ENCODE assay signal across 35 cellular contexts in genomic region chr1:165010418-165011055, GRCh38.
"Had no signal": no experiment of that assay in that cellular context is flagged by ENCODE, and none has a peak within 500 bp of the region (broad histone marks: within the 10 kb centered on the region; RNA-seq: fewer than 3 reads in every experiment).

No MANE protein-coding gene starts in this region.

- DNase-seq: activated CD4-positive, alpha-beta T cell treated with anti-CD3 and anti-CD28 coated beads for 1 hour; activated CD4-positive, alpha-beta T cell treated with anti-CD3 and anti-CD28 coated beads for 48 hours; activated CD4-positive, alpha-beta T cell treated with anti-CD3 and anti-CD28 coated beads, Interleukin-2, amount 50 U/mL, for 4 hours; activated CD4-positive, CD25-positive, alpha-beta regulatory T cell; activated CD8-positive, alpha-beta T cell treated with anti-CD3 and anti-CD28 coated beads for 36 hours; activated effector memory CD4-positive, alpha-beta T cell treated with anti-CD3 and anti-CD28 coated beads, Interleukin-2, amount 50 U/mL, for 16 hours; activated naive CD4-positive, alpha-beta T cell; activated naive CD4-positive, alpha-beta T cell treated with anti-CD3 and anti-CD28 coated beads, Interleukin-2, amount 50 U/mL, for 16 hours; activated naive CD8-positive, alpha-beta T cell treated with anti-CD3 and anti-CD28 coated beads for 36 hours; activated T-cell treated with anti-CD3 and anti-CD28 coated beads, Interleukin-2, amount 50 U/mL, for 1 hour; activated T-cell treated with anti-CD3 and anti-CD28 coated beads, Interleukin-2, amount 50 U/mL, for 72 hours; amniotic stem cell; aorta; brain microvascular endothelial cell; Karpas-422; KBM-7; MG63; NCI-H1048; NCI-H1105 treated with DMSO at 0.1 percent for 48 hours; NCI-H1436; NCI-H1694; NCI-H1930; NCI-H2081 treated with DMSO at 0.1 percent for 48 hours; NCI-H345; NCI-H526; NCI-H748 treated with DMSO at 0.1 percent for 48 hours; NK-92 treated with Interleukin-12 subunit alpha and Interleukin-12 subunit beta, amount 100 ng/mL, for 24 hours; PC-3; Peyer's patch; RPMI8226; SW 1271; T1000; WERI-Rb-1 had no signal

- H3K4me1 ChIP-seq: Peyer's patch had no signal

- ATAC-seq: activated CD8-positive, alpha-beta T cell treated with anti-CD3 and anti-CD28 coated beads for 36 hours; activated T-cell treated with anti-CD3 and anti-CD28 coated beads, Interleukin-2, amount 50 U/mL, for 72 hours; activated T-helper 17 cell treated with anti-CD3 and anti-CD28 coated beads, Interleukin-2, amount 50 U/mL, for 72 hours; PC-3 had no signal

- H3K4me3 ChIP-seq: MG63, Peyer's patch had no signal

- H3K27me3 Mint-ChIP-seq: activated CD8-positive, alpha-beta T cell treated with anti-CD3 and anti-CD28 coated beads for 36 hours; activated naive CD8-positive, alpha-beta T cell treated with anti-CD3 and anti-CD28 coated beads for 36 hours; activated T-helper 17 cell treated with anti-CD3 and anti-CD28 coated beads, Interleukin-2, amount 50 U/mL, for 72 hours; IgD-negative memory B cell had no signal

- H3K9me3 Mint-ChIP-seq: activated naive CD8-positive, alpha-beta T cell treated with anti-CD3 and anti-CD28 coated beads for 36 hours; activated T-helper 17 cell treated with anti-CD3 and anti-CD28 coated beads, Interleukin-2, amount 50 U/mL, for 72 hours had no signal

- H3K27ac Mint-ChIP-seq: activated CD8-positive, alpha-beta T cell treated with anti-CD3 and anti-CD28 coated beads for 36 hours; activated naive CD8-positive, alpha-beta T cell treated with anti-CD3 and anti-CD28 coated beads for 36 hours; activated T-cell treated with anti-CD3 and anti-CD28 coated beads, Interleukin-2, amount 50 U/mL, for 72 hours; activated T-helper 17 cell treated with anti-CD3 and anti-CD28 coated beads, Interleukin-2, amount 50 U/mL, for 72 hours; IgD-negative memory B cell had no signal

- H3K27ac ChIP-seq: brain microvascular endothelial cell, Peyer's patch, WERI-Rb-1 had no signal

- H3K36me3 ChIP-seq: brain microvascular endothelial cell, MG63, Peyer's patch, WERI-Rb-1 had no signal

- H3K27me3 ChIP-seq: brain microvascular endothelial cell, MG63, Peyer's patch had no signal

- H3K36me3 Mint-ChIP-seq: activated naive CD8-positive, alpha-beta T cell treated with anti-CD3 and anti-CD28 coated beads for 36 hours; IgD-negative memory B cell had no signal

- H3K4me1 Mint-ChIP-seq: activated naive CD8-positive, alpha-beta T cell treated with anti-CD3 and anti-CD28 coated beads for 36 hours; activated T-helper 17 cell treated with anti-CD3 and anti-CD28 coated beads, Interleukin-2, amount 50 U/mL, for 72 hours; IgD-negative memory B cell had no signal

- H3K4me3 Mint-ChIP-seq: activated CD8-positive, alpha-beta T cell treated with anti-CD3 and anti-CD28 coated beads for 36 hours; activated naive CD8-positive, alpha-beta T cell treated with anti-CD3 and anti-CD28 coated beads for 36 hours; activated T-cell treated with anti-CD3 and anti-CD28 coated beads, Interleukin-2, amount 50 U/mL, for 72 hours; activated T-helper 17 cell treated with anti-CD3 and anti-CD28 coated beads, Interleukin-2, amount 50 U/mL, for 72 hours; IgD-negative memory B cell had no signal

- H3K9me3 ChIP-seq: MG63, Peyer's patch had no signal
